12 cellular contexts compared by ENCODE assay signal in the genomic region with DNA sequence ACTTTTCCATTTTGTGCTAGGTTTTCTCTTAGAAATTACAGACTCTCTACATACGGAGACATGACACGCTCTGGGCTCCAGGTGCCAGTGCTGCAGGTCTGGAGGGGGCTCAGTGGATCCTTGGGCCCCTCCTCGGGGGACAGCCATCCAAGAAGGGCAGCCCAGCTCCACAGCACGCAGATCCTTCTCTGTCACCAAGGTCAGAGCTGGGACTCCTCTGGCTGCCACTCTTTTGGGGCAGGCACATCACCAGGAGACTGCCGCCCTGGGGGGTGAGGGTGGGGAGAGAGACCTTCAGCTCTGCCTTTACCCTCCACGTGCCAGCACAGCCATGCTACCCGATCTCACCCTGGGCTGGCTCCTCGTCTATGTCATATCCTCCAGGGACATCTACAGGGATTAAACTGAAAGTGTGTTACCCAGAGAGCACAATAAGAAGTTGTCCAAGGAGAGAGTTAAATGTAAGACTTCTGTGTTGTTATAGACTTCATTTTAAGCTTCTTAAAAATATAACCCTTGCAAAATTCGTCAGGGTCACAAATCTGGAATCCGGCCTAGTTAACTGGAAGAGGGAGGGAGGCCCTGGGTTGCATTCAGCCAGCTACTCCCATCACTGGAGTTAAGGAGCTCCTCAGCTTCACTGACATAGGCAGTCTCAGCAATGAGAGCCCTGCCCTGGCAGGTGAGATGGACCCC.
DNase-seq lines count a peak whose midpoint lies in the region; ATAC-seq and TF ChIP-seq lines count a peak whose summit lies in the region.
"Had no signal": no experiment of that assay in that cellular context is flagged by ENCODE, and none has a peak within 500 bp of the region (broad histone marks: within the 10 kb centered on the region; RNA-seq: fewer than 3 reads in every experiment).

No MANE protein-coding gene starts in this region.

- H3K27ac ChIP-seq in esophagus muscularis mucosa (replicated peaks in 1 of 4) (peak overlapping the region; percentile 81 to 87 (median 85)), neuronal stem cell (replicated peaks; ENCODE audit: low read length) (no peak overlapping the region)
- H3K27ac ChIP-seq: VCaP had no signal

- no peak overlapping the region for H3K9ac ChIP-seq in neuronal stem cell (ENCODE audit: low read depth, low read length, poor library complexity)

- H3K14ac ChIP-seq in neuronal stem cell (ENCODE audit: low read length): no peak overlapping the region

- H3K36me3 ChIP-seq in esophagus muscularis mucosa (no peaks in the 10 kb centered on the region), neuronal stem cell (replicated peaks in 1 of 2; ENCODE audit: control insufficient read depth in 2 of 2, insufficient read depth in 2 of 2, low read length in 2 of 2) (no peaks in the 10 kb centered on the region)

- peak in 1 of 3 experiments; percentile 6 for TF ChIP-seq CTCF in esophagus muscularis mucosa (IDR thresholded peaks at IDR 0.05)

- no peak overlapping the region for H3K23ac ChIP-seq in neuronal stem cell (ENCODE audit: low read depth, low read length, poor library complexity)

- H3K4me3 ChIP-seq in esophagus muscularis mucosa (peak overlapping the region in 1 of 4 donors; percentile 21), neuronal stem cell (ENCODE audit: low read length in 2 of 2) (no peak overlapping the region)

- H3K4me1 ChIP-seq in esophagus muscularis mucosa (peaks cover 17 to 85% (median 82%) of the 10 kb centered on the region in 4 donors), neuronal stem cell (ENCODE audit: control insufficient read depth in 2 of 2, insufficient read depth in 1 of 2, low read depth in 1 of 2, low read length in 2 of 2) (peaks cover 0 to 4% of the 10 kb centered on the region in 2 donors)

- intact Hi-C loops in Right ventricle myocardium superior (cut with DNase I): no loop called here
- intact Hi-C loops in Right ventricle myocardium inferior (cut with DNase I): no loop called here
- intact Hi-C loops in esophagus muscularis mucosa (cut with DNase I): no loop called here
- intact Hi-C loops in posterior vena cava (cut with DNase I): no loop called here

- no peak overlapping the region for H4K8ac ChIP-seq in neuronal stem cell (ENCODE audit: low read depth, low read length)

- H3K9me3 ChIP-seq in esophagus muscularis mucosa (no peaks in the 10 kb centered on the region), neuronal stem cell (replicated peaks in 1 of 2; ENCODE audit: control insufficient read depth in 2 of 2, insufficient read depth in 1 of 2, low read depth in 1 of 2, low read length in 2 of 2) (no peaks in the 10 kb centered on the region)

- no peak overlapping the region for H2BK12ac ChIP-seq in neuronal stem cell (ENCODE audit: low read length)

- H3K4me2 ChIP-seq in neuronal stem cell (ENCODE audit: insufficient read depth, low read length, poor library complexity, severe bottlenecking): no peak overlapping the region

- no peaks in the 10 kb centered on the region for H3K79me1 ChIP-seq in neuronal stem cell (ENCODE audit: low read depth, low read length)

- DNase-seq in Right ventricle myocardium superior (no peak), Right ventricle myocardium inferior (ENCODE audit: missing footprints) (no peak), esophagus muscularis mucosa (ENCODE audit: extremely low spot score) (peak; percentile 90), neuronal stem cell (ENCODE audit: low spot score) (no peak), NK-92 (lab: John Stamatoyannopoulos, UW; ENCODE audit: unreplicated experiment) (no peak), posterior vena cava (ENCODE audit: low spot score) (no peak)
- no peak for DNase-seq in stimulated activated naive CD4-positive, alpha-beta T cell treated with Interleukin-2 at 50 U/mL for 16 hours (lab: John Stamatoyannopoulos, UW)
- DNase-seq: effector memory CD4-positive, alpha-beta T cell; NCI-H345; small intestine had no signal

- TF ChIP-seq EP300 in esophagus muscularis mucosa (IDR thresholded peaks at IDR 0.05): no peak

- H3K27me3 ChIP-seq in esophagus muscularis mucosa (no peaks in the 10 kb centered on the region), neuronal stem cell (ENCODE audit: control insufficient read depth in 3 of 3, insufficient read depth in 3 of 3, low read depth in 1 of 3, low read length in 3 of 3) (no peaks in the 10 kb centered on the region)

- WGBS in esophagus muscularis mucosa: 37% methylated on average over 10 of the region's 10 CpGs
- WGBS in neuronal stem cell (ENCODE audit: extremely low coverage in 2 of 2, insufficient read length in 2 of 2, insufficient replicate concordance in 1 of 2), 2 donors: no CpG with 5 or more reads among the region's 10 CpGs

- H2AK5ac ChIP-seq in neuronal stem cell (ENCODE audit: low read depth, low read length): peak overlapping the region; percentile 32

- no peak overlapping the region for H3K4ac ChIP-seq in neuronal stem cell (ENCODE audit: low read length)

- peak overlapping the region; percentile 68 for H3K18ac ChIP-seq in neuronal stem cell (ENCODE audit: low read length)

- no peak overlapping the region for H2BK5ac ChIP-seq in neuronal stem cell (ENCODE audit: low read length)

- H2BK120ac ChIP-seq in neuronal stem cell (ENCODE audit: low read depth, low read length): no peak overlapping the region

- peak; percentile 22 for ATAC-seq in Right ventricle myocardium superior (ENCODE audit: poor library complexity)
- no peak for ATAC-seq in Right ventricle myocardium inferior
- no peak for ATAC-seq in GM18520 (IDR thresholded peaks at IDR 0.05; ENCODE audit: unreplicated experiment)

- no peak for TF ChIP-seq POLR2A in esophagus muscularis mucosa (IDR thresholded peaks at IDR 0.05; ENCODE audit: low read depth)

- no peak overlapping the region for H2BK15ac ChIP-seq in neuronal stem cell (ENCODE audit: low read length)

- no peak overlapping the region for H4K91ac ChIP-seq in neuronal stem cell (ENCODE audit: low read depth, low read length, poor library complexity)

- H2AFZ ChIP-seq in neuronal stem cell (ENCODE audit: low read length): no peak overlapping the region
